ENCODE assay signal across 19 cellular contexts in genomic region chr18:73724908-73725307, GRCh38.
"Had no signal": no experiment of that assay in that cellular context is flagged by ENCODE, and none has a peak within 500 bp of the region (broad histone marks: within the 10 kb centered on the region; RNA-seq: fewer than 3 reads in every experiment).

No MANE protein-coding gene starts in this region.

- ATAC-seq: activated CD8-positive, alpha-beta T cell treated with anti-CD3 and anti-CD28 coated beads, Interleukin-2, amount 10 ng/mL, durations not matched to agents 7 days and 5 days; activated naive CD8-positive, alpha-beta T cell treated with anti-CD3 and anti-CD28 coated beads, Interleukin-2, amount 50 U/mL, for 24 hours had no signal

- DNase-seq: activated CD4-positive, alpha-beta T cell treated with anti-CD3 and anti-CD28 coated beads for 4 hours; activated CD8-positive, alpha-beta memory T cell treated with anti-CD3 and anti-CD28 coated beads, Interleukin-2, amount 50 U/mL, for 48 hours; activated CD8-positive, alpha-beta T cell treated with anti-CD3 and anti-CD28 coated beads, Interleukin-2, amount 10 ng/mL, durations not matched to agents 7 days and 5 days; activated naive CD4-positive, alpha-beta T cell; activated naive CD8-positive, alpha-beta T cell treated with anti-CD3 and anti-CD28 coated beads, Interleukin-2, amount 50 U/mL, for 24 hours; colonic mucosa; effector CD4-positive, alpha-beta T cell; hypothalamus; midbrain; small intestine; stomach; T-helper 9 cell; WERI-Rb-1 had no signal

- H3K27ac ChIP-seq: ascending aorta, cardiac muscle cell, colonic mucosa, neutrophil, right atrium auricular region, stomach, WERI-Rb-1 had no signal

- H3K36me3 ChIP-seq: ascending aorta, cardiac muscle cell, colonic mucosa, neutrophil, right atrium auricular region, stomach, WERI-Rb-1 had no signal

- H3K4me3 ChIP-seq: ascending aorta, cardiac muscle cell, colonic mucosa, lung, right atrium auricular region, stomach had no signal

- H3K9me3 ChIP-seq: ascending aorta, colonic mucosa, neutrophil, right atrium auricular region had no signal

- H3K4me1 ChIP-seq: ascending aorta, colonic mucosa, right atrium auricular region, stomach had no signal

- H3K4me3 Mint-ChIP-seq: activated CD8-positive, alpha-beta T cell treated with anti-CD3 and anti-CD28 coated beads, Interleukin-2, amount 10 ng/mL, durations not matched to agents 7 days and 5 days; activated naive CD8-positive, alpha-beta T cell treated with anti-CD3 and anti-CD28 coated beads, Interleukin-2, amount 50 U/mL, for 24 hours; activated T-helper 1 cell treated with anti-CD3 and anti-CD28 coated beads, Interleukin-12 subunit alpha, Interleukin-12 subunit beta, Interleukin-2, Interleukin-4 antibody, amounts not matched to agents 30 ng/mL and 10 ng/mL and 1 ng/mL, durations not matched to agents 14 hours and 24 hours and 36 hours had no signal

- H3K27me3 Mint-ChIP-seq: activated naive CD8-positive, alpha-beta T cell treated with anti-CD3 and anti-CD28 coated beads, Interleukin-2, amount 50 U/mL, for 24 hours had no signal

- H3K4me1 Mint-ChIP-seq: activated naive CD8-positive, alpha-beta T cell treated with anti-CD3 and anti-CD28 coated beads, Interleukin-2, amount 50 U/mL, for 24 hours had no signal

- H3K27me3 ChIP-seq: ascending aorta, cardiac muscle cell, colonic mucosa, neutrophil, right atrium auricular region, stomach had no signal

- H3K27ac Mint-ChIP-seq: activated CD8-positive, alpha-beta T cell treated with anti-CD3 and anti-CD28 coated beads, Interleukin-2, amount 10 ng/mL, durations not matched to agents 7 days and 5 days; activated naive CD8-positive, alpha-beta T cell treated with anti-CD3 and anti-CD28 coated beads, Interleukin-2, amount 50 U/mL, for 24 hours; activated T-helper 1 cell treated with anti-CD3 and anti-CD28 coated beads, Interleukin-12 subunit alpha, Interleukin-12 subunit beta, Interleukin-2, Interleukin-4 antibody, amounts not matched to agents 30 ng/mL and 10 ng/mL and 1 ng/mL, durations not matched to agents 14 hours and 24 hours and 36 hours had no signal

- H3K9me3 Mint-ChIP-seq: activated naive CD8-positive, alpha-beta T cell treated with anti-CD3 and anti-CD28 coated beads, Interleukin-2, amount 50 U/mL, for 24 hours; activated T-helper 1 cell treated with anti-CD3 and anti-CD28 coated beads, Interleukin-12 subunit alpha, Interleukin-12 subunit beta, Interleukin-2, Interleukin-4 antibody, amounts not matched to agents 30 ng/mL and 10 ng/mL and 1 ng/mL, durations not matched to agents 14 hours and 24 hours and 36 hours had no signal
